29 cellular contexts compared by ENCODE assay signal in the genomic region with DNA sequence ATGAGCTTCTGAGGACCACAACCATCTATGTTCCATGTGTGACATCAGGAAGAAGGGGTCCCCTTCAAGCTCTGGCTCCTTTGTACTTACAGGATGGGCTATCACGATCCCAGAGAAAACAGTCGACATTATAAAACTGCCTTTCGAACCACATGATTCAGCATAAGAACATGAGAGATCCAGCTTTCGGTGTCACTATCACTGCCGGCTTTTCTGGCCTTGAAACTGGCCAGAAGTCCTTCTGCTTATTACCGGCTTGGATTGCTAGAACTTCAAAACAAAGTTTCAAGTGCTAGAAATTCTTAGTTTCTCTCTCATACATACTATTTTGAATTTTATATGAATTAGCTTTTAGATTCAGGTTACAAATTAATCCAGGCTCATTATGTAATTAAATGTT.
"Had no signal": no experiment of that assay in that cellular context is flagged by ENCODE, and none has a peak within 500 bp of the region (broad histone marks: within the 10 kb centered on the region; RNA-seq: fewer than 3 reads in every experiment).

No MANE protein-coding gene starts in this region.

- H3K36me3 Mint-ChIP-seq: naive B cell; naive thymus-derived CD8-positive, alpha-beta T cell; natural killer cell treated with Interleukin-12 subunit alpha and Interleukin-12 subunit beta and Interleukin-15 and Interleukin-18, amount 100 ng/mL, for 72 hours; stimulated activated memory B cell treated with anti-CD40 and anti-IgM and Interleukin-4, amounts not matched to agents 10 μg/mL and 1 μg/mL and 100 μg/mL, for 72 hours had no signal

- H3K4me1 ChIP-seq: parathyroid adenoma, psoas muscle, spleen had no signal

- H3K79me2 ChIP-seq: parathyroid adenoma had no signal

- H3K27ac ChIP-seq: parathyroid adenoma, psoas muscle, right lobe of liver, sigmoid colon, spleen, stomach, tibial artery, transverse colon, upper lobe of left lung, vagina had no signal

- H3K36me3 ChIP-seq: sigmoid colon, spleen, tibial artery, transverse colon, vagina had no signal

- H3K27me3 Mint-ChIP-seq: naive B cell; naive thymus-derived CD8-positive, alpha-beta T cell; natural killer cell treated with Interleukin-12 subunit alpha and Interleukin-12 subunit beta and Interleukin-15 and Interleukin-18, amount 100 ng/mL, for 72 hours; stimulated activated memory B cell treated with anti-CD40 and anti-IgM and Interleukin-4, amounts not matched to agents 10 μg/mL and 1 μg/mL and 100 μg/mL, for 72 hours; stimulated activated naive CD8-positive, alpha-beta T cell treated with anti-CD3 and anti-CD28 coated beads, Interleukin-15, Interleukin-2, amounts not matched to agents 100 ng/mL and 50 ng/mL, for 24 hours had no signal

- H3K4me3 ChIP-seq: psoas muscle, right lobe of liver, sigmoid colon, spleen, stomach, tibial artery, transverse colon, upper lobe of left lung, vagina had no signal

- H3K4me1 Mint-ChIP-seq: naive B cell; naive thymus-derived CD8-positive, alpha-beta T cell; nephron progenitor cell; neural crest cell; stimulated activated memory B cell treated with anti-CD40 and anti-IgM and Interleukin-4, amounts not matched to agents 10 μg/mL and 1 μg/mL and 100 μg/mL, for 72 hours had no signal

- H3K27ac Mint-ChIP-seq: naive B cell; naive thymus-derived CD8-positive, alpha-beta T cell; natural killer cell treated with Interleukin-12 subunit alpha and Interleukin-12 subunit beta and Interleukin-15 and Interleukin-18, amount 100 ng/mL, for 72 hours; nephron progenitor cell; progenitor cell of endocrine pancreas; stimulated activated memory B cell treated with anti-CD40 and anti-IgM and Interleukin-4, amounts not matched to agents 10 μg/mL and 1 μg/mL and 100 μg/mL, for 72 hours; stimulated activated naive CD8-positive, alpha-beta T cell treated with anti-CD3 and anti-CD28 coated beads, Interleukin-15, Interleukin-2, amounts not matched to agents 100 ng/mL and 50 ng/mL, for 24 hours had no signal

- H3K9me3 ChIP-seq: psoas muscle, right lobe of liver, sigmoid colon, tibial artery, transverse colon, upper lobe of left lung, vagina had no signal

- ATAC-seq: naive thymus-derived CD8-positive, alpha-beta T cell; natural killer cell treated with Interleukin-12 subunit alpha and Interleukin-12 subunit beta and Interleukin-15 and Interleukin-18, amount 100 ng/mL, for 72 hours; psoas muscle; right cardiac atrium; right lobe of liver; stimulated activated memory B cell treated with anti-CD40 and anti-IgM and Interleukin-4, amounts not matched to agents 10 μg/mL and 1 μg/mL and 100 μg/mL, for 72 hours had no signal

- H3K4me3 Mint-ChIP-seq: naive B cell; naive thymus-derived CD8-positive, alpha-beta T cell; natural killer cell treated with Interleukin-12 subunit alpha and Interleukin-12 subunit beta and Interleukin-15 and Interleukin-18, amount 100 ng/mL, for 72 hours; nephron progenitor cell; neural crest cell; stimulated activated memory B cell treated with anti-CD40 and anti-IgM and Interleukin-4, amounts not matched to agents 10 μg/mL and 1 μg/mL and 100 μg/mL, for 72 hours; stimulated activated naive CD8-positive, alpha-beta T cell treated with anti-CD3 and anti-CD28 coated beads, Interleukin-15, Interleukin-2, amounts not matched to agents 100 ng/mL and 50 ng/mL, for 24 hours had no signal

- H3K9me3 Mint-ChIP-seq: neural crest cell; stimulated activated memory B cell treated with anti-CD40 and anti-IgM and Interleukin-4, amounts not matched to agents 10 μg/mL and 1 μg/mL and 100 μg/mL, for 72 hours; stimulated activated naive CD8-positive, alpha-beta T cell treated with anti-CD3 and anti-CD28 coated beads, Interleukin-15, Interleukin-2, amounts not matched to agents 100 ng/mL and 50 ng/mL, for 24 hours had no signal

- DNase-seq: naive B cell; naive thymus-derived CD8-positive, alpha-beta T cell; nephron progenitor cell; occipital lobe; posterior cingulate gyrus; psoas muscle; right cardiac atrium; right lobe of liver; sigmoid colon; small intestine; spleen; stimulated activated CD4-positive, alpha-beta T cell treated with anti-CD3 and anti-CD28 coated beads, Interleukin-12 subunit alpha, Interleukin-12 subunit beta, amount 100 ng/mL, for 4 hours; stimulated activated CD4-positive, alpha-beta T cell treated with anti-CD3 and anti-CD28 coated beads, Interleukin-1b, Interleukin-23, amount 100 ng/mL, for 48 hours; stimulated activated CD4-positive, alpha-beta T cell treated with anti-CD3 and anti-CD28 coated beads, Interleukin-4, amount 100 ng/mL, for 1 hour; stimulated activated CD4-positive, alpha-beta T cell treated with anti-CD3 and anti-CD28 coated beads, Interleukin-4, amount 100 ng/mL, for 4 hours; stimulated activated CD8-positive, alpha-beta memory T cell treated with anti-CD3 and anti-CD28 coated beads, Interleukin-4, amount 100 ng/mL, for 48 hours; stimulated activated naive CD4-positive, alpha-beta T cell treated with Interleukin-2 at 50 U/mL for 16 hours; stomach; tibial artery; transverse colon; upper lobe of left lung had no signal

- FAIRE-seq: small intestine, urothelium cell line had no signal

- H3K27me3 ChIP-seq: right lobe of liver, sigmoid colon, spleen, stomach, tibial artery, transverse colon, upper lobe of left lung, vagina had no signal

- H2AFZ ChIP-seq: parathyroid adenoma had no signal

- H3K9ac ChIP-seq: parathyroid adenoma had no signal
